ENCODE assay signal across 8 cellular contexts in genomic region chr17:60601443-60602384, GRCh38. TPM values are rescaled to one million over a fixed set of nuclear protein-coding genes. Genes with fewer than 3 reads are reported as not detected.
DNase-seq lines count a peak whose midpoint lies in the region; ATAC-seq and TF ChIP-seq lines count a peak whose summit lies in the region.

No MANE protein-coding gene starts in this region.

- TF ChIP-seq EP300 in Ishikawa (IDR thresholded peaks at IDR 0.05; ENCODE audit: borderline replicate concordance), result no peak

- H3K36me3 ChIP-seq in adipocyte (ENCODE audit: control insufficient read depth, insufficient read depth, low read length, severe bottlenecking) (no peaks in the 10 kb centered on the region), heart left ventricle (no peaks in the 10 kb centered on the region), osteoblast (ENCODE audit: insufficient read depth, low read length) (no peaks in the 10 kb centered on the region)

- H3K79me2 ChIP-seq in osteoblast (ENCODE audit: insufficient read depth, low read length), result peaks cover 61% of the 10 kb centered on the region

- H3K9me3 ChIP-seq in adipocyte (ENCODE audit: control insufficient read depth, low read length) (no peaks in the 10 kb centered on the region), heart left ventricle (no peaks in the 10 kb centered on the region), osteoblast (ENCODE audit: low read depth, low read length) (no peaks in the 10 kb centered on the region)

- WGBS in heart left ventricle, 4 donors, result 0 to 1% (median 1%) methylated on average over 14 of the region's 14 CpGs

- peak in 1 of 2 donors; percentile 8 for TF ChIP-seq POLR2A in heart left ventricle (IDR thresholded peaks at IDR 0.05)

- TF ChIP-seq CTCF in heart left ventricle (IDR thresholded peaks at IDR 0.05) (peak in 2 of 12 donors; percentile 11 to 14), osteoblast (IDR thresholded peaks at IDR 0.05; ENCODE audit: extremely low read depth, low read depth, low read length) (no peak)

- peaks cover 31% of the 10 kb centered on the region for H3K4me1 ChIP-seq in adipocyte (ENCODE audit: control insufficient read depth, insufficient read depth, low read length)
- H3K4me1 ChIP-seq in heart left ventricle, result peaks cover 0 to 66% (median 25%) of the 10 kb centered on the region in 12 donors
- peaks cover 31% of the 10 kb centered on the region for H3K4me1 ChIP-seq in osteoblast (ENCODE audit: insufficient read depth, low read length)

- H3K27me3 ChIP-seq in adipocyte (replicated peaks; ENCODE audit: control insufficient read depth, insufficient read depth, low read length) (no peaks in the 10 kb centered on the region), heart left ventricle (no peaks in the 10 kb centered on the region), osteoblast (ENCODE audit: insufficient read depth, low read length) (no peaks in the 10 kb centered on the region)

- intact Hi-C loops in heart left ventricle (cut with DNase I), result loop anchor here in 5 of 10 donors (2.0 to 5.0 kb wide), 6 partner anchors 29 to 77 kb away; partner anchors contain the start of gene APPBP2 (in 1 of the 5)

- peak overlapping the region; percentile 81 for H2AFZ ChIP-seq in osteoblast (ENCODE audit: low read length)

- ATAC-seq in heart left ventricle (peak in 2 of 4 donors; percentile 8 to 13), HG02870 (IDR thresholded peaks at IDR 0.05; ENCODE audit: unreplicated experiment) (no peak), GM19035 (IDR thresholded peaks at IDR 0.05; ENCODE audit: unreplicated experiment) (no peak)

- DNase-seq in D341Med (ENCODE audit: low spot score) (peak; percentile 82), OCI-M2 (lab: John Stamatoyannopoulos, UW; ENCODE audit: unreplicated experiment) (peak; percentile 34), adipocyte (ENCODE audit: low read depth) (peak; percentile 96), heart left ventricle (peak in 3 of 5 donors; percentile 47 to 59 (median 57)), osteoblast (ENCODE audit: insufficient read length, low spot score, missing footprints) (peak; percentile 81)

- peak overlapping the region; percentile 93 for H3K9ac ChIP-seq in adipocyte (ENCODE audit: low read length)

- H3K4me2 ChIP-seq in osteoblast (ENCODE audit: insufficient read depth, low read length), result peak overlapping the region; percentile 88

- TF ChIP-seq RAD21 in Ishikawa (IDR thresholded peaks at IDR 0.05; ENCODE audit: low read depth), result no peak

- H3K4me3 ChIP-seq in adipocyte (ENCODE audit: low read length), result peak overlapping the region; percentile 94
- H3K4me3 ChIP-seq in heart left ventricle, result peak overlapping the region; percentile 67 to 98 (median 92)
- peak overlapping the region; percentile 96 for H3K4me3 ChIP-seq in osteoblast (ENCODE audit: insufficient read depth, low read length)

- peaks cover 30% of the 10 kb centered on the region for H4K20me1 ChIP-seq in osteoblast (ENCODE audit: insufficient read depth, low read length)

- peak overlapping the region; percentile 18 to 100 (median 97) for H3K27ac ChIP-seq in heart left ventricle
- H3K27ac ChIP-seq in osteoblast (ENCODE audit: low read depth, low read length), result peak overlapping the region; percentile 82

TF ChIP-seq in Ishikawa, 13 proteins besides CTCF, POLR2A, EP300 and RAD21:
- TF ChIP-seq TAF1 (IDR thresholded peaks at IDR 0.05; ENCODE audit: low read depth) (no peak), ZBTB7A (IDR thresholded peaks at IDR 0.05; ENCODE audit: low read depth) (no peak), YY1 (IDR thresholded peaks at IDR 0.05; ENCODE audit: low read depth) (no peak), CEBPB (IDR thresholded peaks at IDR 0.05) (no peak), NFIC (IDR thresholded peaks at IDR 0.05) (peak; percentile 94), TCF12 (IDR thresholded peaks at IDR 0.05; ENCODE audit: low read depth) (no peak)

RNA-seq across cellular contexts. Expression of gene PPM1D, which starts 1.7 kb away (rescaled TPM):
- total RNA-seq in heart left ventricle (10 to 100 TPM in 2 of 9 donors, 1 to 10 TPM in 7; 6.2 to 11.4 (median 7.7) TPM), osteoblast (14.7 and 15.6 TPM in 2 replicates)
- polyA plus RNA-seq in heart left ventricle, result 1 to 10 TPM; 1.9 to 6.4 TPM

Comparison
In these comparisons a context has a peak if more than half of its experiments do, and no peak if none do; other contexts are left out.
1. DNase-seq: peak in every context shown above with its lines; median percentile 96 in adipocyte; 82 in D341Med; 81 in osteoblast; 57 in heart left ventricle; 34 in OCI-M2.